ENCODE assay signal across 8 cellular contexts in the genomic region with DNA sequence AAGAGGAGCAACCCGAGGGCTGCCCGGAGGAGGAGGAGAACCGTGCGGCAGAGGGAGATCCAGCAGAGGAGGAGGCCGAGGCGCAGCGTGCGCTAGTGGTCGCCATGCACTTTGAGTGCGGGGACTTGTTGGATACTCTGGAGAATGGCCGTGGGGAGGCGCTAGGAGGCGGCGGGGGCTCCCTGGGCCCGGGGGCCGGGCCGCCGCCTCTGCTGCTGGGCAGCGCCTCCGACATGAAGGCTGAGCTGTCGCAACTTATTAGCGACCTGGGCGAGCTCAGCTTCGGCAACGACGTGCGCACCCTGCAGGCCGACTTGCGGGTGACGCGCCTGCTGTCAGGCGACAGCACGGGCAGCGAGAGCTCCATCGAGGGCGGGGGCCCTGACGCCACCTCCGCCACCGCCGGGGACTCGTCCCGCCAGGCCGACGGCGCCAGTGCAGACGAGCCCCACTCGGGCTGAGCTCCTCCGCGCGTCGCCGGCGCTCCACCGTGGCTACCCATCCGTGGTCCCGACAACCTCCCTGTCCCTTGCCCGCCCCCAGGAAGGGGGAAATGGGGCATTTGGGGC. TPM values are rescaled to one million over a fixed set of nuclear protein-coding genes. Genes with fewer than 3 reads are reported as not detected.
A peak's percentile ranks its signal among the peaks of the same experiment; 100 is the strongest.
DNase-seq lines count a peak whose midpoint lies in the region; ATAC-seq and TF ChIP-seq lines count a peak whose summit lies in the region.

No MANE protein-coding gene starts in this region.

- H3K9ac ChIP-seq in KMS-11 = no peak overlapping the region

- H3K79me2 ChIP-seq in KMS-11 (ENCODE audit: insufficient read depth, low read depth) = no peaks in the 10 kb centered on the region

- H3K27ac ChIP-seq in KMS-11 (no peak overlapping the region), left lung (peak overlapping the region; percentile 37 to 84)

- H4K20me1 ChIP-seq in KMS-11 (ENCODE audit: insufficient read depth) = no peaks in the 10 kb centered on the region

- H3K4me1 Mint-ChIP-seq in chondrocyte (ENCODE audit: low read depth) = peaks cover 61% of the 10 kb centered on the region

- H3K27me3 ChIP-seq in KMS-11 (ENCODE audit: insufficient read depth, low read depth) (peaks cover 13% of the 10 kb centered on the region), left lung (peaks cover 0 to 28% of the 10 kb centered on the region in 2 donors)

- H3K27ac Mint-ChIP-seq in chondrocyte (ENCODE audit: unreplicated experiment) = peak overlapping the region; percentile 78

- in situ Hi-C loops in ACHN (cut with HindIII; ENCODE audit: low pct_ligation_motif_present, low pct_unique_long_range_greater_than_20kb, low sequenced_read_pairs) = loop anchor here (25.0 kb wide), 1 partner anchor 550 kb away; no protein-coding TSS in a partner anchor

- peak overlapping the region; percentile 91 for H3K4me3 Mint-ChIP-seq in chondrocyte (ENCODE audit: unreplicated experiment)

- H3K36me3 ChIP-seq in KMS-11 (ENCODE audit: insufficient read depth) (no peaks in the 10 kb centered on the region), left lung (no peaks in the 10 kb centered on the region)

- peak overlapping the region; percentile 40; the same call in 1 of the 2 replicates for H3K4me2 ChIP-seq in KMS-11

- H3K4me1 ChIP-seq in KMS-11 (ENCODE audit: low read depth, poor library complexity, severe bottlenecking) = peaks cover 30% of the 10 kb centered on the region
- peaks cover 28 to 53% of the 10 kb centered on the region in 2 donors for H3K4me1 ChIP-seq in left lung

- no peak for TF ChIP-seq CTCF in KMS-11 (conservative IDR thresholded peaks at IDR 0.05; ENCODE audit: low read depth, low read length)
- peak; percentile 79 for TF ChIP-seq CTCF in chondrocyte (IDR thresholded peaks at IDR 0.05)
- TF ChIP-seq CTCF in left lung (IDR thresholded peaks at IDR 0.05) = peak; percentile 37 to 44

- DNase-seq in ACHN (peak; percentile 52), chondrocyte (ENCODE audit: low spot score) (peak; percentile 94), left lung (peak; percentile 79 to 95), NCI-H446 treated with DMSO at 0.1 percent for 48 hours (lab: John Stamatoyannopoulos, UW) (no peak)
- peak; percentile 59 for DNase-seq in activated CD4-positive, CD25-positive, alpha-beta regulatory T cell treated with anti-CD3 and anti-CD28 coated beads, Interleukin-2, amount 50 U/mL, for 16 hours (ENCODE audit: low read depth, low spot score)
- peak; percentile 71 to 73 for DNase-seq in stimulated activated CD4-positive, alpha-beta T cell treated with anti-CD3 and anti-CD28 coated beads, Interleukin-4, amount 100 ng/mL, for 48 hours (ENCODE audit: low read depth in 2 of 2)

- H3K4me3 ChIP-seq in KMS-11 (IDR thresholded peaks at IDR 0.05; ENCODE audit: insufficient read depth, low read depth, low read length) (peak overlapping the region; percentile 35), left lung (peak overlapping the region; percentile 60 to 66)

- no peaks in the 10 kb centered on the region for H3K27me3 Mint-ChIP-seq in chondrocyte (ENCODE audit: low read depth)

- intact Hi-C loops in left lung (cut with DNase I) = loop anchor here in 1 of 2 donors (5.0 kb wide), 1 partner anchor 420 kb away; no protein-coding TSS in a partner anchor

- H3K9me3 Mint-ChIP-seq in chondrocyte (ENCODE audit: low read depth) = no peaks in the 10 kb centered on the region

- ATAC-seq in GM18909 (IDR thresholded peaks at IDR 0.05; ENCODE audit: poor library complexity, unreplicated experiment) = peak; percentile 36
- ATAC-seq in left lung = peak; percentile 61

- peak overlapping the region; percentile 70; the same call in 1 of the 2 replicates for H2AFZ ChIP-seq in KMS-11 (ENCODE audit: low read depth)

- no peaks in the 10 kb centered on the region for H3K9me3 ChIP-seq in left lung

- H3K36me3 Mint-ChIP-seq in chondrocyte (ENCODE audit: low read depth) = peaks cover 3% of the 10 kb centered on the region

RNA-seq across cellular contexts. Expression of a gene that starts 2.0 kb away (rescaled TPM):
- total RNA-seq in chondrocyte = 22.8 to 25.3 TPM (median 25.1 TPM) in 3 replicates
- 1 to 10 TPM; 6.4 to 8.8 TPM for total RNA-seq in left lung

RNA-seq across cellular contexts. Expression of a gene that starts 15.7 kb away (rescaled TPM):
- total RNA-seq in chondrocyte = 20.4 to 30.2 TPM (median 22.5 TPM) in 3 replicates
- 10 to 100 TPM; 18.2 to 27.8 TPM for total RNA-seq in left lung

RNA-seq across cellular contexts. Expression of a gene that starts 54.5 kb away (rescaled TPM):
- total RNA-seq in chondrocyte = 14.5 to 25.1 TPM (median 25.0 TPM) in 3 replicates
- total RNA-seq in left lung = 10 to 100 TPM; 13.4 to 20.6 TPM
